8 cellular contexts compared by ENCODE assay signal in the genomic region with DNA sequence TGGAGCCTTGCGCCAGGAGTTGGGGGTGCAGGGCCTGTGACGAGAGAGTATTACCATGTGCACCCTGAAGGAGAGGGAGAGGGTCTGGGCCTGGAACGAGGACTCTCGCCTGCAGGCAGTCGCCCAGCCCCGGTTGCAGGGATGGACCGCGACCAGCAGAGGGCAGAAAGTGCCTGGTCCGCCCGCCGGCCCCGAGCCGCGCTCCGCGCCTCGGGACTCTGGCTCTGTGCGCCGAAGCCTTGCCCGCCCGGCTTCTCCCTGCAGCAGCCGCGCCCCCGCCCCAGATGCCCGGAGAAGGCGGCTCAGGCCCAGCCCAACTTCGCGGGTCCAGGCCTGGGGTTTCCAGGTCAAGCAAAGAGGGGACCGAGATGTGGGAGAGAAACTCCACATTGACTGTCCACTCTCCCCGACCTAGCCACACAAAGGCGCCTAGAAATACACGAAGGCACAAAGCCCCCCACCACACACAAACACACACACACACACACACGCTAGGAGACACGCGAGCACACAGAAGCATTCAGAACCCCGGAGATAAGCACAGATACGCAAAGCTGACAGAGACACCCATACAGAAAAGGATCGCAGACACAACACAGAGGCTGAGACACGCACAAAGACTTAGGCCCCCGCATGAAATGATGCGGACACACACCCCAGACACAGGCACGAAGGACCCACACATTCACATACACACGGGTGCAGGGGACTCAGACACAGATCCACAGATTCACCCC. TPM values are rescaled to one million over a fixed set of nuclear protein-coding genes. Genes with fewer than 3 reads are reported as not detected.
A peak's percentile ranks its signal among the peaks of the same experiment; 100 is the strongest.
DNase-seq lines count a peak whose midpoint lies in the region; ATAC-seq and TF ChIP-seq lines count a peak whose summit lies in the region.

No MANE protein-coding gene starts in this region.

- peak overlapping the region; percentile 84 for H3K4me2 ChIP-seq in GM23338

- H3K4me3 ChIP-seq in GM23338, result peak overlapping the region; percentile 58
- peak overlapping the region; percentile 55 for H3K4me3 ChIP-seq in ectodermal cell (ENCODE audit: insufficient read depth, low read depth, low read length)

- H3K4me1 Mint-ChIP-seq in GM23338 (peaks cover 30% of the 10 kb centered on the region), memory B cell (peaks cover 22% of the 10 kb centered on the region)

- H3K4me1 ChIP-seq in GM23338 (ENCODE audit: insufficient read depth) (peaks cover 26% of the 10 kb centered on the region), ectodermal cell (ENCODE audit: control insufficient read depth, insufficient read depth, low read length) (peaks cover 30% of the 10 kb centered on the region)

- H3K27me3 Mint-ChIP-seq in GM23338 (ENCODE audit: insufficient read depth, low read depth, poor library complexity) (peaks cover 89% of the 10 kb centered on the region), memory B cell (peaks cover 21% of the 10 kb centered on the region)

- H3K79me2 ChIP-seq in GM23338 (replicated peaks; ENCODE audit: insufficient read depth), result no peaks in the 10 kb centered on the region

- no peak overlapping the region for H3K27ac ChIP-seq in GM23338 (ENCODE audit: low read depth)
- no peak overlapping the region for H3K27ac ChIP-seq in ectodermal cell (ENCODE audit: insufficient read depth, low read depth, low read length, poor library complexity, severe bottlenecking)

- H4K20me1 ChIP-seq in GM23338 (replicated peaks; ENCODE audit: insufficient read depth), result peaks cover 4% of the 10 kb centered on the region; the same call in 1 of the 2 replicates

- peak overlapping the region; percentile 68 for H3K4me3 Mint-ChIP-seq in GM23338
- H3K4me3 Mint-ChIP-seq in memory B cell, result peak overlapping the region; percentile 77

- H3K36me3 Mint-ChIP-seq in GM23338 (ENCODE audit: low read depth) (no peaks in the 10 kb centered on the region), memory B cell (no peaks in the 10 kb centered on the region)

- peak overlapping the region; percentile 98 for H2AFZ ChIP-seq in GM23338

- 2% methylated on average over 43 of the region's 43 CpGs for WGBS in ectodermal cell, 2 experiments

- peak; percentile 7 for DNase-seq in AG09319 (ENCODE audit: extremely low read depth, low read depth)
- peak; percentile 90 for DNase-seq in GM23338 (ENCODE audit: low spot score)
- peak; percentile 43 for DNase-seq in NCI-H510A treated with DMSO at 0.1 percent for 48 hours (lab: John Stamatoyannopoulos, UW)
- DNase-seq in activated CD8-positive, alpha-beta memory T cell treated with anti-CD3 and anti-CD28 coated beads for 1 hour (ENCODE audit: extremely low read depth in 1 of 2, low read depth in 1 of 2), result peak; percentile 33 to 54
- DNase-seq in memory B cell (ENCODE audit: low spot score in 2 of 2), result peak; percentile 74 to 84
- DNase-seq in stimulated activated CD8-positive, alpha-beta memory T cell treated with anti-CD3 and anti-CD28 coated beads, Interleukin-15, amount 100 ng/mL, for 24 hours (ENCODE audit: low read depth), result peak; percentile 38

- peaks cover 18% of the 10 kb centered on the region for H3F3A ChIP-seq in GM23338 (replicated peaks; ENCODE audit: low read depth)

- H3K9me2 ChIP-seq in GM23338 (ENCODE audit: insufficient read depth), result no peaks in the 10 kb centered on the region

- ATAC-seq in GM23338 (peak; percentile 67), memory B cell (ENCODE audit: low read depth) (peak; percentile 66), HG02759 (IDR thresholded peaks at IDR 0.05; ENCODE audit: unreplicated experiment) (no peak)

- H3K27ac Mint-ChIP-seq in GM23338 (no peak overlapping the region), memory B cell (peak overlapping the region; percentile 65)

- TF ChIP-seq CTCF in AG09319 (IDR thresholded peaks at IDR 0.05; ENCODE audit: low read depth, low read length), result peak; percentile 75
- TF ChIP-seq CTCF in GM23338 (conservative IDR thresholded peaks at IDR 0.05; ENCODE audit: low read depth in 2 of 2), result peak; percentile 51 to 80

- H3K27me3 ChIP-seq in GM23338 (ENCODE audit: insufficient read depth), result peaks cover 94% of the 10 kb centered on the region
- peaks cover 95% of the 10 kb centered on the region for H3K27me3 ChIP-seq in ectodermal cell (ENCODE audit: control insufficient read depth, insufficient read depth, low read length, poor library complexity, severe bottlenecking)

- H3K36me3 ChIP-seq in GM23338 (ENCODE audit: insufficient read depth), result no peaks in the 10 kb centered on the region
- H3K36me3 ChIP-seq in ectodermal cell (ENCODE audit: control insufficient read depth, insufficient read depth, low read length), result no peaks in the 10 kb centered on the region

- H3K9me3 ChIP-seq in ectodermal cell (ENCODE audit: control insufficient read depth, low read length), result no peaks in the 10 kb centered on the region

- peaks cover 3% of the 10 kb centered on the region; the same call in 1 of the 3 replicates for H3K9me3 Mint-ChIP-seq in GM23338
- H3K9me3 Mint-ChIP-seq in memory B cell, result no peaks in the 10 kb centered on the region

TF ChIP-seq in GM23338, 12 proteins besides CTCF, POLR2A, EP300 and RAD21:
- peak; percentile 68; the same call in 1 of the 2 replicates for TF ChIP-seq CREB1 (CRISPR knock-in tag; IDR thresholded peaks at IDR 0.05; ENCODE audit: low read depth)
- peak; percentile 98 for TF ChIP-seq EZH2 (IDR thresholded peaks at IDR 0.05; ENCODE audit: low read depth, unreplicated experiment)
- TF ChIP-seq ZNF114 (CRISPR knock-in tag; IDR thresholded peaks at IDR 0.05), result no peak
- TF ChIP-seq EZH2phosphoT487 (IDR thresholded peaks at IDR 0.05; ENCODE audit: unreplicated experiment), result peak; percentile 92
- TF ChIP-seq POLR2AphosphoS5 (IDR thresholded peaks at IDR 0.05; ENCODE audit: low read depth), result no peak
TF ChIP-seq in GM23338: peak in this region for 3.

RNA-seq across cellular contexts. Expression of a gene that starts 2.0 kb away (rescaled TPM):
- total RNA-seq in GM23338 (2014; rRNA removed; shearing (Covaris generic)), result 0.21 TPM in 1 of 2 replicates, not detected in the other
- 0.05 and 0.08 TPM in 2 replicates for polyA plus RNA-seq in GM23338 (2016; fragmentation: Nextera tagmentation; extraction: Ambion mirVana)
- 15.4 TPM for polyA plus RNA-seq in ectodermal cell (2013, experiment 1 of 4)
- polyA plus RNA-seq in ectodermal cell (2013, experiment 2 of 4), result 16.8 TPM
- polyA plus RNA-seq in ectodermal cell (2013, experiment 3 of 4), result 7.1 TPM
- polyA plus RNA-seq in ectodermal cell (2013, experiment 4 of 4), result 9.0 TPM

Comparison
In these comparisons a context has a peak if more than half of its experiments do, and no peak if none do; other contexts are left out.
1. DNase-seq: peak in every context shown above with its lines; median percentile 90 in GM23338; 79 in memory B cell; 44 in activated CD8-positive, alpha-beta memory T cell treated with anti-CD3 and anti-CD28 coated beads for 1 hour; 43 in NCI-H510A treated with DMSO at 0.1 percent for 48 hours; 38 in stimulated activated CD8-positive, alpha-beta memory T cell treated with anti-CD3 and anti-CD28 coated beads, Interleukin-15, amount 100 ng/mL, for 24 hours; 7 in AG09319.